In genomic region chr4:39932776-39933402, GRCh38 we compare ENCODE assay signal across 1 cellular context.
TF ChIP-seq lines count a peak whose summit lies in the region.

No MANE protein-coding gene starts in this region.

TF ChIP-seq in GM23338, 12 proteins besides CTCF, POLR2A, EP300 and RAD21 (continued from another document):
- TF ChIP-seq ZNF462 (CRISPR knock-in tag; IDR thresholded peaks at IDR 0.05) (no peak), CREB1 (CRISPR knock-in tag; IDR thresholded peaks at IDR 0.05; ENCODE audit: low read depth) (no peak), REST (IDR thresholded peaks at IDR 0.05; ENCODE audit: unreplicated experiment) (no peak)
